In genomic region chr7:82906502-82906901, GRCh38 we compare ENCODE assay signal across 7 cellular contexts.
"Had no signal": no experiment of that assay in that cellular context is flagged by ENCODE, and none has a peak within 500 bp of the region (broad histone marks: within the 10 kb centered on the region; RNA-seq: fewer than 3 reads in every experiment).

No MANE protein-coding gene starts in this region.

- ATAC-seq: HCT116, HepG2 had no signal

- DNase-seq: GM23248, GOT3, H7, HFFc6, KBM-7 had no signal

- FAIRE-seq: HepG2 had no signal
